Comparison of ENCODE assay signal across 28 cellular contexts in genomic region chr2:47422016-47422415, GRCh38. TPM values are rescaled to one million over a fixed set of nuclear protein-coding genes. Genes with fewer than 3 reads are reported as not detected.
DNase-seq lines count a peak whose midpoint lies in the region; ATAC-seq, FAIRE-seq and TF ChIP-seq lines count a peak whose summit lies in the region.
"Had no signal": no experiment of that assay in that cellular context is flagged by ENCODE, and none has a peak within 500 bp of the region (broad histone marks: within the 10 kb centered on the region; RNA-seq: fewer than 3 reads in every experiment).

No MANE protein-coding gene starts in this region.

- H3K79me2 ChIP-seq in endothelial cell of umbilical vein (ENCODE audit: control insufficient read depth, insufficient read depth, low read length) (no peaks in the 10 kb centered on the region), H9 (ENCODE audit: insufficient read depth, low read length) (no peaks in the 10 kb centered on the region)

- H3K18ac ChIP-seq in H9 (ENCODE audit: insufficient read length, low read depth, low read length) = no peak overlapping the region

- no peak overlapping the region for H4K8ac ChIP-seq in H9 (replicated peaks; ENCODE audit: insufficient read length, low read depth, low read length)

- no TSS peak for BruUV-seq in endothelial cell of umbilical vein (replicated peaks; lab: Mats Ljungman, UMichigan)

- H3K4me1 ChIP-seq in RWPE2 (ENCODE audit: insufficient read depth, poor library complexity, severe bottlenecking) = peaks cover 14% of the 10 kb centered on the region
- H3K4me1 ChIP-seq in endothelial cell of umbilical vein (ENCODE audit: control insufficient read depth, extremely low read depth, insufficient read depth, low read length) = peaks cover 3% of the 10 kb centered on the region
- no peaks in the 10 kb centered on the region for H3K4me1 ChIP-seq in ascending aorta
- H3K4me1 ChIP-seq in H9 (ENCODE audit: insufficient read depth, low read length) = no peaks in the 10 kb centered on the region
- H3K4me1 ChIP-seq: esophagus squamous epithelium had no signal

- H3T11ph ChIP-seq in H9 (ENCODE audit: low read length) = no peak overlapping the region

- H3K36me3 Mint-ChIP-seq in HFFc6 (ENCODE audit: low read depth) (peaks cover 15% of the 10 kb centered on the region), osteocyte (ENCODE audit: unreplicated experiment) (peaks cover 14% of the 10 kb centered on the region), H9 (ENCODE audit: insufficient read depth in 1 of 3, low read depth in 3 of 3) (peaks cover 62 to 80% (median 80%) of the 10 kb centered on the region in 3 experiments)

- peak overlapping the region; percentile 78 for H3K27ac Mint-ChIP-seq in HFFc6
- H3K27ac Mint-ChIP-seq in osteocyte (ENCODE audit: unreplicated experiment) = peak overlapping the region; percentile 67
- no peak overlapping the region for H3K27ac Mint-ChIP-seq in H9
- H3K27ac Mint-ChIP-seq: activated CD8-positive, alpha-beta memory T cell treated with anti-CD3 and anti-CD28 coated beads, Interleukin-2, amount 10 ng/mL, durations not matched to agents 7 days and 5 days; activated naive CD4-positive, alpha-beta T cell treated with anti-CD3 and anti-CD28 coated beads for 36 hours; activated T-cell treated with anti-CD3 and anti-CD28 coated beads, Interleukin-2, amount 50 U/mL, for 72 hours; mesothelial cell of epicardium; naive thymus-derived CD4-positive, alpha-beta T cell had no signal

- H2AFZ ChIP-seq in endothelial cell of umbilical vein (ENCODE audit: low read depth, low read length) = no peak overlapping the region
- no peak overlapping the region for H2AFZ ChIP-seq in H9 (ENCODE audit: low read length)

- TF ChIP-seq CTCF in HFFc6 (IDR thresholded peaks at IDR 0.05) (no peak), RWPE2 (IDR thresholded peaks at IDR 0.05; ENCODE audit: poor library complexity, severe bottlenecking) (no peak), endothelial cell of umbilical vein (IDR thresholded peaks at IDR 0.05; ENCODE audit: extremely low read depth in 1 of 2, insufficient read depth in 1 of 2, low read depth in 1 of 2, low read length in 2 of 2) (no peak), osteocyte (IDR thresholded peaks at IDR 0.05) (no peak), ascending aorta (IDR thresholded peaks at IDR 0.05) (no peak), H9 (conservative IDR thresholded peaks at IDR 0.05) (no peak), coronary artery (IDR thresholded peaks at IDR 0.05) (no peak)

- H2BK15ac ChIP-seq in H9 (ENCODE audit: low read depth, low read length) = no peak overlapping the region

- H3K4ac ChIP-seq in H9 (ENCODE audit: low read depth, low read length) = no peak overlapping the region

- peak; percentile 40; the same call in 1 of the 3 replicates for ATAC-seq in RWPE2 (ENCODE audit: low read depth)
- ATAC-seq: activated CD8-positive, alpha-beta memory T cell treated with anti-CD3 and anti-CD28 coated beads, Interleukin-2, amount 10 ng/mL, durations not matched to agents 7 days and 5 days; activated T-cell treated with anti-CD3 and anti-CD28 coated beads, Interleukin-2, amount 50 U/mL, for 72 hours; naive thymus-derived CD4-positive, alpha-beta T cell; stimulated activated naive CD8-positive, alpha-beta T cell treated with anti-CD3 and anti-CD28 coated beads, Interleukin-15, Interleukin-2, amounts not matched to agents 100 U/mL and 50 U/mL, for 24 hours had no signal

- H3K4me1 Mint-ChIP-seq in HFFc6 (ENCODE audit: low read depth) (peaks cover 21% of the 10 kb centered on the region), osteocyte (ENCODE audit: unreplicated experiment) (peaks cover 7% of the 10 kb centered on the region), H9 (peaks cover 0 to 2% of the 10 kb centered on the region in 2 experiments; a peak in 2 of 4 replicates)
- H3K4me1 Mint-ChIP-seq: activated CD8-positive, alpha-beta memory T cell treated with anti-CD3 and anti-CD28 coated beads, Interleukin-2, amount 10 ng/mL, durations not matched to agents 7 days and 5 days; mesothelial cell of epicardium had no signal

- WGBS in H9 (ENCODE audit: extremely low coverage, insufficient read length, low lambda C conversion rate) = no CpG with 5 or more reads among the region's 4 CpGs

- H3K36me3 ChIP-seq in RWPE2 (ENCODE audit: low read depth) (peaks cover 76% of the 10 kb centered on the region), endothelial cell of umbilical vein (ENCODE audit: control insufficient read depth in 2 of 2, extremely low read depth in 1 of 2, insufficient read depth in 2 of 2, low read length in 2 of 2) (peaks cover 1 to 3% of the 10 kb centered on the region in 2 experiments), ascending aorta (no peaks in the 10 kb centered on the region)

- H3K56ac ChIP-seq in H9 (ENCODE audit: insufficient read length, low read depth, low read length) = no peak overlapping the region

- dilution Hi-C loops in endothelial cell of umbilical vein (cut with MboI; ENCODE audit: extremely low pct_ligation_motif_present, low sequenced_read_pairs) = no loop called here

- H4K20me1 ChIP-seq in endothelial cell of umbilical vein (replicated peaks; ENCODE audit: control insufficient read depth, extremely low read depth, insufficient read depth, low read length) = no peaks in the 10 kb centered on the region
- no peaks in the 10 kb centered on the region for H4K20me1 ChIP-seq in H9 (ENCODE audit: control insufficient read depth, insufficient read depth, insufficient read length)

- H3K9ac ChIP-seq in endothelial cell of umbilical vein (replicated peaks; ENCODE audit: extremely low read depth, insufficient read depth, low read length) = no peak overlapping the region
- H3K9ac ChIP-seq in H9 (ENCODE audit: extremely low read depth, insufficient read length, low read length) = no peak overlapping the region

- H3K4me3 Mint-ChIP-seq in HFFc6 (peak overlapping the region; percentile 26; the same call in 1 of the 2 replicates), osteocyte (ENCODE audit: unreplicated experiment) (no peak overlapping the region), H9 (no peak overlapping the region)
- H3K4me3 Mint-ChIP-seq: activated CD8-positive, alpha-beta memory T cell treated with anti-CD3 and anti-CD28 coated beads, Interleukin-2, amount 10 ng/mL, durations not matched to agents 7 days and 5 days; activated naive CD4-positive, alpha-beta T cell treated with anti-CD3 and anti-CD28 coated beads for 36 hours; activated T-cell treated with anti-CD3 and anti-CD28 coated beads, Interleukin-2, amount 50 U/mL, for 72 hours; mesothelial cell of epicardium; naive thymus-derived CD4-positive, alpha-beta T cell had no signal

- H3K23me2 ChIP-seq in H9 (ENCODE audit: insufficient read length, low read depth, low read length, poor library complexity, severe bottlenecking) = no peaks in the 10 kb centered on the region

- intact Hi-C loops in endothelial cell of umbilical vein (cut with micrococcal nuclease) (no loop called here), ascending aorta (cut with DNase I) (no loop called here)

- H3K4me3 ChIP-seq in RWPE2 (ENCODE audit: severe bottlenecking) = no peak overlapping the region
- no peak overlapping the region for H3K4me3 ChIP-seq in endothelial cell of umbilical vein (replicated peaks in 1 of 3; ENCODE audit: insufficient read depth in 1 of 3, low read depth in 1 of 3, low read length in 3 of 3)
- H3K4me3 ChIP-seq in ascending aorta = no peak overlapping the region
- H3K4me3 ChIP-seq in coronary artery = no peak overlapping the region
- H3K4me3 ChIP-seq: esophagus squamous epithelium, thoracic aorta had no signal

- H3K14ac ChIP-seq in H9 (ENCODE audit: insufficient read depth, low read length) = no peak overlapping the region

- H3K9me3 Mint-ChIP-seq in HFFc6 = no peaks in the 10 kb centered on the region
- no peaks in the 10 kb centered on the region for H3K9me3 Mint-ChIP-seq in osteocyte (ENCODE audit: unreplicated experiment)
- H3K9me3 Mint-ChIP-seq in H9 = peaks cover 0 to 2% of the 10 kb centered on the region in 2 experiments; a peak in 1 of 5 replicates
- H3K9me3 Mint-ChIP-seq: activated naive CD4-positive, alpha-beta T cell treated with anti-CD3 and anti-CD28 coated beads for 36 hours; activated T-cell treated with anti-CD3 and anti-CD28 coated beads, Interleukin-2, amount 50 U/mL, for 72 hours; mesothelial cell of epicardium; naive thymus-derived CD4-positive, alpha-beta T cell had no signal

- H2BK20ac ChIP-seq in H9 (ENCODE audit: low read depth, low read length, poor library complexity, severe bottlenecking) = no peak overlapping the region

- H3K27me3 ChIP-seq in RWPE2 (ENCODE audit: insufficient read depth, poor library complexity, severe bottlenecking) (no peaks in the 10 kb centered on the region), endothelial cell of umbilical vein (ENCODE audit: control insufficient read depth in 2 of 2, insufficient read depth in 2 of 2, low read length in 2 of 2) (no peaks in the 10 kb centered on the region), ascending aorta (no peaks in the 10 kb centered on the region), H9 (ENCODE audit: insufficient read depth, low read length) (no peaks in the 10 kb centered on the region)
- H3K27me3 ChIP-seq: esophagus squamous epithelium had no signal

- H3K79me1 ChIP-seq in H9 (ENCODE audit: insufficient read depth, low read depth, low read length, poor library complexity, severe bottlenecking) = peaks cover 2% of the 10 kb centered on the region

- no peaks in the 10 kb centered on the region for H3K9me1 ChIP-seq in endothelial cell of umbilical vein (replicated peaks; ENCODE audit: control insufficient read depth, extremely low read depth, insufficient read depth, low read length)

- no peak for DNase-seq in HFFc6
- no peak for DNase-seq in RWPE2 (ENCODE audit: low spot score)
- no peak for DNase-seq in endothelial cell of umbilical vein (ENCODE audit: low read depth, low spot score)
- no peak for DNase-seq in osteocyte (ENCODE audit: extremely low spot score, unreplicated experiment)
- no peak for DNase-seq in ascending aorta (ENCODE audit: low spot score in 2 of 2)
- no peak for DNase-seq in H9
- no peak for DNase-seq in NCI-H446 treated with DMSO at 0.1 percent for 48 hours (lab: John Stamatoyannopoulos, UW)
- DNase-seq in coronary artery (ENCODE audit: low spot score) = no peak
- DNase-seq: activated CD8-positive, alpha-beta memory T cell treated with anti-CD3 and anti-CD28 coated beads, Interleukin-2, amount 10 ng/mL, durations not matched to agents 7 days and 5 days; activated naive CD4-positive, alpha-beta T cell treated with anti-CD3 and anti-CD28 coated beads for 36 hours; activated T-cell treated with anti-CD3 and anti-CD28 coated beads, Interleukin-2, amount 50 U/mL, for 72 hours; amygdala; cortex of kidney; DMS79 treated with DMSO at 0.1 percent for 48 hours; esophagus squamous epithelium; glutamatergic neuron; islet precursor cell; naive thymus-derived CD4-positive, alpha-beta T cell; NCI-H1105 treated with DMSO at 0.1 percent for 48 hours; NCI-H2081; NCI-H2227 treated with DMSO at 0.1 percent for 48 hours; NCI-H774; nucleus accumbens; Right ventricle myocardium superior; stimulated activated naive CD8-positive, alpha-beta T cell treated with anti-CD3 and anti-CD28 coated beads, Interleukin-15, Interleukin-2, amounts not matched to agents 100 U/mL and 50 U/mL, for 24 hours had no signal

- H3K4me2 ChIP-seq in endothelial cell of umbilical vein (ENCODE audit: insufficient read depth, low read length) = no peak overlapping the region
- H3K4me2 ChIP-seq in H9 (ENCODE audit: insufficient read depth, insufficient read length, low read length) = no peak overlapping the region

- no peak for TF ChIP-seq POLR2A in endothelial cell of umbilical vein (IDR thresholded peaks at IDR 0.05; ENCODE audit: low read depth, low read length)

- peak overlapping the region; percentile 71 for H3K27ac ChIP-seq in RWPE2 (ENCODE audit: poor library complexity, severe bottlenecking)
- H3K27ac ChIP-seq in endothelial cell of umbilical vein (ENCODE audit: insufficient read depth, low read depth, low read length) = peak overlapping the region; percentile 1
- H3K27ac ChIP-seq in ascending aorta = no peak overlapping the region
- no peak overlapping the region for H3K27ac ChIP-seq in H9 (ENCODE audit: insufficient read length, low read depth, low read length)
- no peak overlapping the region for H3K27ac ChIP-seq in coronary artery
- H3K27ac ChIP-seq: C4-2B, esophagus squamous epithelium, thoracic aorta had no signal

- POLR2A ChIA-PET in endothelial cell of umbilical vein (lab: Charles Lee) = no interaction called here

- no peak overlapping the region for H2BK12ac ChIP-seq in H9 (ENCODE audit: insufficient read length, low read depth, low read length)

- CTCF ChIA-PET in endothelial cell of umbilical vein (lab: Charles Lee) = interaction anchor here (0.7 to 2.9 kb wide), 5 partner anchors 15 to 346 kb away, joined by 3 to 12 read pairs (median 6); partner anchors contain the start of gene MSH2

- H3K23ac ChIP-seq in H9 (ENCODE audit: insufficient read length, low read depth, low read length) = no peak overlapping the region

- H2BK5ac ChIP-seq in H9 (ENCODE audit: insufficient read length, low read length) = no peak overlapping the region

- no peak overlapping the region for H2AK5ac ChIP-seq in H9 (ENCODE audit: insufficient read length, low read length)

- H4K91ac ChIP-seq in H9 (ENCODE audit: insufficient read length, low read depth, low read length) = no peak overlapping the region

- no peak overlapping the region for H2BK120ac ChIP-seq in H9 (ENCODE audit: low read depth, low read length, poor library complexity, severe bottlenecking)

- H3K9me3 ChIP-seq in RWPE2 (ENCODE audit: severe bottlenecking) = no peaks in the 10 kb centered on the region
- no peaks in the 10 kb centered on the region for H3K9me3 ChIP-seq in endothelial cell of umbilical vein (replicated peaks; ENCODE audit: control insufficient read depth, insufficient read depth, low read length)
- H3K9me3 ChIP-seq in ascending aorta = no peaks in the 10 kb centered on the region
- no peaks in the 10 kb centered on the region for H3K9me3 ChIP-seq in H9 (ENCODE audit: control insufficient read depth, low read depth, low read length)
- H3K9me3 ChIP-seq: esophagus squamous epithelium, thoracic aorta had no signal

- H3K27me3 Mint-ChIP-seq in HFFc6 (ENCODE audit: insufficient read depth) (no peaks in the 10 kb centered on the region), osteocyte (ENCODE audit: unreplicated experiment) (no peaks in the 10 kb centered on the region), H9 (ENCODE audit: low read depth) (no peaks in the 10 kb centered on the region; the same call in 1 of the 2 replicates)
- H3K27me3 Mint-ChIP-seq: activated CD8-positive, alpha-beta memory T cell treated with anti-CD3 and anti-CD28 coated beads, Interleukin-2, amount 10 ng/mL, durations not matched to agents 7 days and 5 days; naive thymus-derived CD4-positive, alpha-beta T cell had no signal

- no peak for FAIRE-seq in endothelial cell of umbilical vein (lab: Jason Lieb, UNC)

- H4K5ac ChIP-seq in H9 (ENCODE audit: insufficient read length, low read depth, low read length) = no peak overlapping the region

RNA-seq across cellular contexts. Expression of gene MSH2, which starts 19.1 kb away (rescaled TPM):
- total RNA-seq in HFFc6 (2021; fragmentation: NEBNext Ultra II Directional; extraction: Animal tissue kit (Norgen Biotek cat#: 25700)) = 10 to 100 TPM; 14.4 to 22.0 (median 20.5) TPM
- total RNA-seq in endothelial cell of umbilical vein = 28.0 and 30.5 TPM in 2 replicates
- 6.5 and 9.7 TPM in 2 replicates for polyA plus RNA-seq in endothelial cell of umbilical vein
- polyA plus RNA-seq in endothelial cell of umbilical vein (2011; cell fraction: cytosol; rRNA removed) = 15.3 and 15.8 TPM in 2 replicates
- polyA plus RNA-seq in endothelial cell of umbilical vein (2011; cell fraction: nucleus; rRNA removed) = 13.5 and 18.7 TPM in 2 replicates
- polyA plus RNA-seq in endothelial cell of umbilical vein (2012) = 23.3 and 31.7 TPM in 2 replicates
- polyA minus RNA-seq in endothelial cell of umbilical vein = 13.1 and 13.6 TPM in 2 replicates
- polyA minus RNA-seq in endothelial cell of umbilical vein (2011; cell fraction: cytosol; rRNA and poly(A)+ RNA removed) = 35.2 TPM
- polyA minus RNA-seq in endothelial cell of umbilical vein (2011; cell fraction: nucleus; rRNA and poly(A)+ RNA removed) = 9.4 and 12.7 TPM in 2 replicates
- 27.0 and 28.7 TPM in 2 replicates for total RNA-seq in osteocyte
- total RNA-seq in ascending aorta = 7.5 TPM
- total RNA-seq in H9 (2021) = 139 and 140 TPM in 2 replicates

RNA-seq across cellular contexts. Expression of gene EPCAM, which starts 52.9 kb away (rescaled TPM):
- under 1 TPM; 0.21 to 0.74 (median 0.39) TPM for total RNA-seq in HFFc6 (2021; fragmentation: NEBNext Ultra II Directional; extraction: Animal tissue kit (Norgen Biotek cat#: 25700))
- total RNA-seq in endothelial cell of umbilical vein (0.18 TPM in 1 of 2 replicates, not detected in the other), osteocyte (1.1 and 2.4 TPM in 2 replicates), ascending aorta (not detected), H9 (2021) (188 and 203 TPM in 2 replicates)
- 0.08 and 0.15 TPM in 2 replicates for polyA plus RNA-seq in endothelial cell of umbilical vein
- polyA plus RNA-seq in endothelial cell of umbilical vein (2011; cell fraction: cytosol; rRNA removed) = 0.10 and 0.27 TPM in 2 replicates
- 0.22 and 0.24 TPM in 2 replicates for polyA plus RNA-seq in endothelial cell of umbilical vein (2011; cell fraction: nucleus; rRNA removed)
- polyA plus RNA-seq in endothelial cell of umbilical vein (2012) = 0.17 and 0.30 TPM in 2 replicates
- polyA minus RNA-seq in endothelial cell of umbilical vein = 2.0 TPM in 1 of 2 replicates, not detected in the other
- 2.3 TPM for polyA minus RNA-seq in endothelial cell of umbilical vein (2011; cell fraction: cytosol; rRNA and poly(A)+ RNA removed)
- 0.67 TPM in 1 of 2 replicates, not detected in the other for polyA minus RNA-seq in endothelial cell of umbilical vein (2011; cell fraction: nucleus; rRNA and poly(A)+ RNA removed)
- total RNA-seq: naive thymus-derived CD4-positive, alpha-beta T cell; Right ventricle myocardium superior had no signal
- polyA plus RNA-seq: naive thymus-derived CD4-positive, alpha-beta T cell had no signal

Comparison
In these comparisons a context has a peak if more than half of its experiments do, and no peak if none do; other contexts are left out.
1. H3K27ac Mint-ChIP-seq: peak in HFFc6 (single experiment) and osteocyte (single experiment); none in H9 (0 of 3).
2. H3K27ac ChIP-seq: peak in RWPE2 (single experiment) and endothelial cell of umbilical vein (single experiment); none in ascending aorta (0 of 2), H9 (single experiment) and coronary artery (0 of 2).
3. RNA of gene EPCAM, which starts 52.9 kb away (total RNA-seq): 188 to 203 TPM in H9; 1.1 to 2.4 TPM in osteocyte, 0.21 to 0.74 TPM in HFFc6, 0.18 TPM in endothelial cell of umbilical vein and not detected in ascending aorta (single experiment); every median in the first group is over 10 times any median in the second.